In genomic region chr10:58695022-58695421, GRCh38 we compare ENCODE assay signal across 28 cellular contexts.
"Had no signal": no experiment of that assay in that cellular context is flagged by ENCODE, and none has a peak within 500 bp of the region (broad histone marks: within the 10 kb centered on the region; RNA-seq: fewer than 3 reads in every experiment).

No MANE protein-coding gene starts in this region.

- H3K27ac ChIP-seq: esophagus muscularis mucosa had no signal

- H3K36me3 ChIP-seq: esophagus muscularis mucosa had no signal

- DNase-seq: activated CD4-positive, alpha-beta memory T cell treated with anti-CD3 and anti-CD28 coated beads for 36 hours; activated CD4-positive, alpha-beta T cell treated with anti-CD3 and anti-CD28 coated beads for 36 hours; activated CD4-positive, alpha-beta T cell treated with anti-CD3 and anti-CD28 coated beads, Interleukin-2, amount 10 ng/mL, durations not matched to agents 24 days and 14 days; activated CD4-positive, CD25-positive, alpha-beta regulatory T cell; activated CD4-positive, CD25-positive, alpha-beta regulatory T cell treated with anti-CD3 and anti-CD28 coated beads, Interleukin-2, amount 50 U/mL, for 72 hours; activated CD8-positive, alpha-beta memory T cell treated with anti-CD3 and anti-CD28 coated beads, Interleukin-2, amount 10 ng/mL, durations not matched to agents 7 days and 5 days; activated CD8-positive, alpha-beta memory T cell treated with anti-CD3 and anti-CD28 coated beads, Interleukin-2, amount 50 U/mL, for 4 hours; activated CD8-positive, alpha-beta T cell treated with anti-CD3 and anti-CD28 coated beads, Interleukin-2, amount 10 ng/mL, durations not matched to agents 7 days and 5 days; activated effector memory CD4-positive, alpha-beta T cell treated with Interleukin-2 at 50 U/mL for 16 hours; activated gamma-delta T cell treated with Interleukin-2 at 50 U/mL for 16 hours; activated naive CD4-positive, alpha-beta T cell treated with anti-CD3 and anti-CD28 coated beads, Interleukin-2, amount 50 U/mL, for 16 hours; activated naive CD4-positive, alpha-beta T cell treated with Interleukin-2 at 50 U/mL for 16 hours; activated T-cell treated with anti-CD3 and anti-CD28 coated beads, Interleukin-2, amount 50 U/mL, for 1 hour; activated T-cell treated with anti-CD3 and anti-CD28 coated beads, Interleukin-2, amount 50 U/mL, for 72 hours; amniotic stem cell; anterior cingulate cortex; caudate nucleus; cortex of kidney; dermis blood vessel endothelial cell; effector CD4-positive, alpha-beta T cell; effector memory CD8-positive, alpha-beta T cell; erythroblast; head of caudate nucleus; T-helper 2 cell had no signal

- ATAC-seq: activated CD4-positive, alpha-beta T cell treated with anti-CD3 and anti-CD28 coated beads for 36 hours; activated CD8-positive, alpha-beta memory T cell treated with anti-CD3 and anti-CD28 coated beads, Interleukin-2, amount 10 ng/mL, durations not matched to agents 7 days and 5 days; activated CD8-positive, alpha-beta T cell treated with anti-CD3 and anti-CD28 coated beads, Interleukin-2, amount 10 ng/mL, durations not matched to agents 7 days and 5 days; activated T-cell treated with anti-CD3 and anti-CD28 coated beads, Interleukin-2, amount 50 U/mL, for 72 hours; activated T-helper 17 cell treated with anti-CD3 and anti-CD28 coated beads, Interleukin-2, amount 50 U/mL, for 72 hours; effector memory CD8-positive, alpha-beta T cell had no signal

- FAIRE-seq: colon, frontal cortex had no signal

- H3K4me3 ChIP-seq: esophagus muscularis mucosa had no signal
